In genomic region chr1:199396456-199396855, GRCh38 we compare ENCODE assay signal across 1 cellular context.
TF ChIP-seq lines count a peak whose summit lies in the region.

No MANE protein-coding gene starts in this region.

TF ChIP-seq in SK-N-SH, 30 proteins besides CTCF, POLR2A, EP300 and RAD21 (continued from another document):
- TF ChIP-seq USF2 (IDR thresholded peaks at IDR 0.05; ENCODE audit: borderline replicate concordance, low read depth, low read length) (no peak), IRF3 (IDR thresholded peaks at IDR 0.05; ENCODE audit: low read depth, low read length) (no peak), NRF1 (IDR thresholded peaks at IDR 0.05; ENCODE audit: low read depth, low read length) (no peak)
